In the genomic region with DNA sequence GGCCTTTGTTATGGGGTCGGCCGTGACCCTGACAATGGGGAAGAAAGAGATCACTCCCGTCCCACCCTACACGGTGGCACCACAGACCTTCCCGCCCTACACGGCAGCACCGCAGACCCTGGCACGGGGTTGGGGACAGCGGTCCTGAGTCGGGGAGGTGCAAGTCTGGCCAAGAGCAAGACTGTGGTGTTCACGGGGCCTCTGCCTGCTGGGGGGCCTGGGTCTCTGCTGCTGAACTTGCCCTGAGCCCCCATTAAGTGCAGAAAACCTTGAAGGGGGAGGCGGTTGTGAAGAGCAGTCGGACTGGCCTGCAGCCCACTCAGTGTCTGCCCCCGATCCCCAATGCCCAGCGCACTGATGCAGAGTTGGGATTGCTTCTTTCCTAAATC, we compare ENCODE assay signal across 23 cellular contexts.
DNase-seq lines count a peak whose midpoint lies in the region; ATAC-seq and TF ChIP-seq lines count a peak whose summit lies in the region.
"Had no signal": no experiment of that assay in that cellular context is flagged by ENCODE, and none has a peak within 500 bp of the region (broad histone marks: within the 10 kb centered on the region; RNA-seq: fewer than 3 reads in every experiment).

No MANE protein-coding gene starts in this region.

- CTCF ChIA-PET in WTC11 (lab: Charles Lee): interaction anchor here (1.4 kb wide), 1 partner anchor 19 kb away, joined by 3 read pairs; no protein-coding TSS in a partner anchor

- H3K27ac Mint-ChIP-seq in WTC11: peak overlapping the region; percentile 17; the same call in 1 of the 2 replicates
- H3K27ac Mint-ChIP-seq: CD4-positive, alpha-beta T cell had no signal

- WGBS in right cardiac atrium: 83% methylated on average over 15 of the region's 15 CpGs

- H3K27me3 ChIP-seq in right cardiac atrium (ENCODE audit: control insufficient read depth, insufficient read depth) (no peaks in the 10 kb centered on the region), osteoblast (ENCODE audit: insufficient read depth, low read length) (peaks cover 10% of the 10 kb centered on the region)
- H3K27me3 ChIP-seq: BLaER1 had no signal

- H3K4me2 ChIP-seq in osteoblast (ENCODE audit: insufficient read depth, low read length): no peak overlapping the region
- H3K4me2 ChIP-seq: BLaER1 had no signal

- no peaks in the 10 kb centered on the region for H3K4me1 Mint-ChIP-seq in WTC11

- H3K9me3 ChIP-seq in right cardiac atrium (ENCODE audit: control insufficient read depth, low read length) (no peaks in the 10 kb centered on the region), osteoblast (ENCODE audit: low read depth, low read length) (no peaks in the 10 kb centered on the region)

- ATAC-seq in Right ventricle myocardium superior (ENCODE audit: poor library complexity) (no peak), right cardiac atrium (no peak), WTC11 (no peak)
- ATAC-seq: HepG2, K562 had no signal

- no peaks in the 10 kb centered on the region for H3K9me3 Mint-ChIP-seq in WTC11
- H3K9me3 Mint-ChIP-seq: CD4-positive, alpha-beta T cell had no signal

- H3K79me2 ChIP-seq in osteoblast (ENCODE audit: insufficient read depth, low read length): no peaks in the 10 kb centered on the region

- H2AFZ ChIP-seq in osteoblast (ENCODE audit: low read length): no peak overlapping the region

- TF ChIP-seq CTCF in WTC11 (IDR thresholded peaks at IDR 0.05): no peak
- TF ChIP-seq CTCF in osteoblast (IDR thresholded peaks at IDR 0.05; ENCODE audit: extremely low read depth, low read depth, low read length): no peak

- H3K4me3 Mint-ChIP-seq in WTC11: no peak overlapping the region
- H3K4me3 Mint-ChIP-seq: CD4-positive, alpha-beta T cell had no signal

- H3K4me3 ChIP-seq in right cardiac atrium (ENCODE audit: low read length): no peak overlapping the region
- no peak overlapping the region for H3K4me3 ChIP-seq in osteoblast (ENCODE audit: insufficient read depth, low read length)
- H3K4me3 ChIP-seq: BLaER1, K562 had no signal

- no peak overlapping the region for H3K27ac ChIP-seq in right cardiac atrium (ENCODE audit: low read length)
- H3K27ac ChIP-seq in osteoblast (ENCODE audit: low read depth, low read length): no peak overlapping the region
- H3K27ac ChIP-seq: BLaER1, HL-60 had no signal

- intact Hi-C loops in Right ventricle myocardium superior (cut with DNase I) (no loop called here), right cardiac atrium (cut with DNase I) (no loop called here)

- H3K36me3 ChIP-seq in osteoblast (ENCODE audit: insufficient read depth, low read length): no peaks in the 10 kb centered on the region
- H3K36me3 ChIP-seq: BLaER1 had no signal

- no peaks in the 10 kb centered on the region for H3K27me3 Mint-ChIP-seq in WTC11 (ENCODE audit: low read depth)
- H3K27me3 Mint-ChIP-seq: CD4-positive, alpha-beta T cell had no signal

- POLR2A ChIA-PET in WTC11 (lab: Charles Lee): no interaction called here

- H4K20me1 ChIP-seq in osteoblast (ENCODE audit: insufficient read depth, low read length): no peaks in the 10 kb centered on the region
- H4K20me1 ChIP-seq: BLaER1 had no signal

- H3K4me1 ChIP-seq in right cardiac atrium (ENCODE audit: control insufficient read depth, insufficient read depth, low read length) (no peaks in the 10 kb centered on the region), osteoblast (ENCODE audit: insufficient read depth, low read length) (no peaks in the 10 kb centered on the region)

- DNase-seq in Right ventricle myocardium superior: peak; percentile 10
- DNase-seq in right cardiac atrium: no peak
- no peak for DNase-seq in WTC11 (ENCODE audit: low spot score)
- DNase-seq in iPS-NIHi11 (ENCODE audit: low spot score): peak; percentile 8
- DNase-seq in osteoblast (ENCODE audit: insufficient read length, low spot score, missing footprints): peak; percentile 21
- no peak for DNase-seq in NCI-H1092 treated with DMSO at 0.1 percent for 48 hours (lab: John Stamatoyannopoulos, UW)
- no peak for DNase-seq in GM03348 (ENCODE audit: low spot score)
- DNase-seq: CD4-positive, alpha-beta T cell; COR-L47; DMS79; MM.1S; NCI-H1048; NCI-H1436; NCI-H187 treated with DMSO at 0.1 percent for 48 hours; NCI-H2107; NCI-H446 treated with DMSO at 0.1 percent for 48 hours; NCI-H526 treated with DMSO at 0.1 percent for 48 hours; OCI-M1; SHP77 had no signal

- no peaks in the 10 kb centered on the region for H3K36me3 Mint-ChIP-seq in WTC11

TF ChIP-seq in WTC11, 78 proteins besides CTCF, POLR2A, EP300 and RAD21:
- TF ChIP-seq NR1H2 (CRISPR knock-in tag; IDR thresholded peaks at IDR 0.05) (no peak), MYBL2 (CRISPR knock-in tag; IDR thresholded peaks at IDR 0.05) (no peak), TEAD1 (CRISPR knock-in tag; IDR thresholded peaks at IDR 0.05) (no peak), GTF2I (CRISPR knock-in tag; conservative IDR thresholded peaks at IDR 0.05) (no peak), PRRX2 (CRISPR knock-in tag; IDR thresholded peaks at IDR 0.05) (no peak), EMX1 (CRISPR knock-in tag; IDR thresholded peaks at IDR 0.05) (no peak), FOXJ3 (CRISPR knock-in tag; IDR thresholded peaks at IDR 0.05; ENCODE audit: borderline replicate concordance) (no peak), CREM (CRISPR knock-in tag; IDR thresholded peaks at IDR 0.05) (no peak), HMGA2 (CRISPR knock-in tag; IDR thresholded peaks at IDR 0.05) (no peak), ZNF121 (CRISPR knock-in tag; IDR thresholded peaks at IDR 0.05) (no peak), NR2C2 (CRISPR knock-in tag; IDR thresholded peaks at IDR 0.05) (no peak), OVOL2 (CRISPR knock-in tag; IDR thresholded peaks at IDR 0.05; ENCODE audit: borderline replicate concordance) (no peak), CREB1 (CRISPR knock-in tag; IDR thresholded peaks at IDR 0.05) (no peak), KAT7 (CRISPR knock-in tag; IDR thresholded peaks at IDR 0.05; ENCODE audit: borderline replicate concordance) (no peak)
- TF ChIP-seq, protein P1, sequence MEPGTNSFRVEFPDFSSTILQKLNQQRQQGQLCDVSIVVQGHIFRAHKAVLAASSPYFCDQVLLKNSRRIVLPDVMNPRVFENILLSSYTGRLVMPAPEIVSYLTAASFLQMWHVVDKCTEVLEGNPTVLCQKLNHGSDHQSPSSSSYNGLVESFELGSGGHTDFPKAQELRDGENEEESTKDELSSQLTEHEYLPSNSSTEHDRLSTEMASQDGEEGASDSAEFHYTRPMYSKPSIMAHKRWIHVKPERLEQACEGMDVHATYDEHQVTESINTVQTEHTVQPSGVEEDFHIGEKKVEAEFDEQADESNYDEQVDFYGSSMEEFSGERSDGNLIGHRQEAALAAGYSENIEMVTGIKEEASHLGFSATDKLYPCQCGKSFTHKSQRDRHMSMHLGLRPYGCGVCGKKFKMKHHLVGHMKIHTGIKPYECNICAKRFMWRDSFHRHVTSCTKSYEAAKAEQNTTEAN (CRISPR knock-in tag; IDR thresholded peaks at IDR 0.05): no peak
- TF ChIP-seq, protein P2, sequence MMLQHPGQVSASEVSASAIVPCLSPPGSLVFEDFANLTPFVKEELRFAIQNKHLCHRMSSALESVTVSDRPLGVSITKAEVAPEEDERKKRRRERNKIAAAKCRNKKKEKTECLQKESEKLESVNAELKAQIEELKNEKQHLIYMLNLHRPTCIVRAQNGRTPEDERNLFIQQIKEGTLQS (CRISPR knock-in tag; conservative IDR thresholded peaks at IDR 0.05): no peak
- TF ChIP-seq, protein P3, sequence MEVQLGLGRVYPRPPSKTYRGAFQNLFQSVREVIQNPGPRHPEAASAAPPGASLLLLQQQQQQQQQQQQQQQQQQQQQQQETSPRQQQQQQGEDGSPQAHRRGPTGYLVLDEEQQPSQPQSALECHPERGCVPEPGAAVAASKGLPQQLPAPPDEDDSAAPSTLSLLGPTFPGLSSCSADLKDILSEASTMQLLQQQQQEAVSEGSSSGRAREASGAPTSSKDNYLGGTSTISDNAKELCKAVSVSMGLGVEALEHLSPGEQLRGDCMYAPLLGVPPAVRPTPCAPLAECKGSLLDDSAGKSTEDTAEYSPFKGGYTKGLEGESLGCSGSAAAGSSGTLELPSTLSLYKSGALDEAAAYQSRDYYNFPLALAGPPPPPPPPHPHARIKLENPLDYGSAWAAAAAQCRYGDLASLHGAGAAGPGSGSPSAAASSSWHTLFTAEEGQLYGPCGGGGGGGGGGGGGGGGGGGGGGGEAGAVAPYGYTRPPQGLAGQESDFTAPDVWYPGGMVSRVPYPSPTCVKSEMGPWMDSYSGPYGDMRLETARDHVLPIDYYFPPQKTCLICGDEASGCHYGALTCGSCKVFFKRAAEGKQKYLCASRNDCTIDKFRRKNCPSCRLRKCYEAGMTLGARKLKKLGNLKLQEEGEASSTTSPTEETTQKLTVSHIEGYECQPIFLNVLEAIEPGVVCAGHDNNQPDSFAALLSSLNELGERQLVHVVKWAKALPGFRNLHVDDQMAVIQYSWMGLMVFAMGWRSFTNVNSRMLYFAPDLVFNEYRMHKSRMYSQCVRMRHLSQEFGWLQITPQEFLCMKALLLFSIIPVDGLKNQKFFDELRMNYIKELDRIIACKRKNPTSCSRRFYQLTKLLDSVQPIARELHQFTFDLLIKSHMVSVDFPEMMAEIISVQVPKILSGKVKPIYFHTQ (CRISPR knock-in tag; IDR thresholded peaks at IDR 0.05): no peak
- TF ChIP-seq, protein P4, sequence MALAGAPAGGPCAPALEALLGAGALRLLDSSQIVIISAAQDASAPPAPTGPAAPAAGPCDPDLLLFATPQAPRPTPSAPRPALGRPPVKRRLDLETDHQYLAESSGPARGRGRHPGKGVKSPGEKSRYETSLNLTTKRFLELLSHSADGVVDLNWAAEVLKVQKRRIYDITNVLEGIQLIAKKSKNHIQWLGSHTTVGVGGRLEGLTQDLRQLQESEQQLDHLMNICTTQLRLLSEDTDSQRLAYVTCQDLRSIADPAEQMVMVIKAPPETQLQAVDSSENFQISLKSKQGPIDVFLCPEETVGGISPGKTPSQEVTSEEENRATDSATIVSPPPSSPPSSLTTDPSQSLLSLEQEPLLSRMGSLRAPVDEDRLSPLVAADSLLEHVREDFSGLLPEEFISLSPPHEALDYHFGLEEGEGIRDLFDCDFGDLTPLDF (CRISPR knock-in tag; IDR thresholded peaks at IDR 0.05): no peak

Comparison
In these comparisons a context has a peak if more than half of its experiments do, and no peak if none do; other contexts are left out.
1. DNase-seq: peak in Right ventricle myocardium superior (single experiment), iPS-NIHi11 (single experiment) and osteoblast (single experiment); none in right cardiac atrium (0 of 3), WTC11 (single experiment), NCI-H1092 treated with DMSO at 0.1 percent for 48 hours (single experiment) and GM03348 (single experiment).